39 cellular contexts compared by ENCODE assay signal in genomic region chr10:72946963-72947362, GRCh38. TPM values are rescaled to one million over a fixed set of nuclear protein-coding genes. Genes with fewer than 3 reads are reported as not detected.
"Had no signal": no experiment of that assay in that cellular context is flagged by ENCODE, and none has a peak within 500 bp of the region (broad histone marks: within the 10 kb centered on the region; RNA-seq: fewer than 3 reads in every experiment).

No MANE protein-coding gene starts in this region.

- DNase-seq: Karpas-422, Kasumi-1, MG63, MM.1S, MV-4-11, NCI-H1048, NCI-H1092, NCI-H1092 treated with DMSO at 0.1 percent for 48 hours, NCI-H1105, NCI-H1105 treated with DMSO at 0.1 percent for 48 hours, NCI-H1417, NCI-H1417 treated with DMSO at 0.1 percent for 48 hours, NCI-H1436, NCI-H1436 treated with DMSO at 0.1 percent for 48 hours, NCI-H146, NCI-H1694, NCI-H1694 treated with DMSO at 0.1 percent for 48 hours, NCI-H187, NCI-H187 treated with DMSO at 0.1 percent for 48 hours, NCI-H1930, NCI-H2029, NCI-H2029 treated with DMSO at 0.1 percent for 48 hours, NCI-H2081, NCI-H2081 treated with DMSO at 0.1 percent for 48 hours, NCI-H2107, NCI-H2171, NCI-H2171 treated with DMSO at 0.1 percent for 48 hours, NCI-H2227 treated with DMSO at 0.1 percent for 48 hours, NCI-H226, NCI-H345, NCI-H446, NCI-H446 treated with DMSO at 0.1 percent for 48 hours, NCI-H510A, NCI-H510A treated with DMSO at 0.1 percent for 48 hours, NCI-H524 had no signal

- H3K4me3 ChIP-seq: MG63 had no signal

- H3K36me3 ChIP-seq: MG63 had no signal

- H3K9me3 ChIP-seq: MG63 had no signal

- H3K27me3 ChIP-seq: MG63 had no signal

RNA-seq across cellular contexts. Expression of gene PLA2G12B, which starts 7.6 kb away (rescaled TPM):
- total RNA-seq: LHCN-M2, M059J, MCF 10A, NCI-H460 had no signal

RNA-seq across cellular contexts. Expression of gene OIT3, which starts 53.4 kb away (rescaled TPM):
- total RNA-seq: M059J, MCF 10A, NCI-H460 had no signal
